ENCODE assay signal across 9 cellular contexts in genomic region chr12:54081581-54082401, GRCh38. TPM values are rescaled to one million over a fixed set of nuclear protein-coding genes. Genes with fewer than 3 reads are reported as not detected.
A peak's percentile ranks its signal among the peaks of the same experiment; 100 is the strongest.
DNase-seq lines count a peak whose midpoint lies in the region; ATAC-seq and TF ChIP-seq lines count a peak whose summit lies in the region.
"Not testable (repeated sequence)": the region's sequence is repeated elsewhere in the genome, so short reads cannot be mapped to it uniquely, and the experiment has no call there.
"Had no signal": no experiment of that assay in that cellular context is flagged by ENCODE, and none has a peak within 500 bp of the region (broad histone marks: within the 10 kb centered on the region; RNA-seq: fewer than 3 reads in every experiment).

No MANE protein-coding gene starts in this region.

- H2AFZ ChIP-seq in MM.1S (ENCODE audit: low read length), result peak overlapping the region; percentile 65; the same call in 1 of the 2 replicates

- CTCF ChIA-PET in CD8-positive, alpha-beta T cell (lab: Charles Lee), result interaction anchor here (0.6 to 1.1 kb wide), 2 partner anchors 73 to 110 kb away, joined by 3 to 4 read pairs; no protein-coding TSS in a partner anchor
- CTCF ChIA-PET in activated CD4-positive, alpha-beta memory T cell treated with anti-CD3 and anti-CD28 coated beads for 36 hours (lab: Charles Lee), result not testable (repeated sequence)

- H3K79me2 ChIP-seq in MM.1S (ENCODE audit: low read length), result not testable (repeated sequence)

- H3K9me3 Mint-ChIP-seq in CD8-positive, alpha-beta T cell; activated CD4-positive, alpha-beta memory T cell treated with anti-CD3 and anti-CD28 coated beads for 36 hours; progenitor cell of endocrine pancreas (ENCODE audit: low read depth); stimulated activated naive CD8-positive, alpha-beta T cell treated with anti-CD3 and anti-CD28 coated beads, Interleukin-15, amount 100 ng/mL, for 72 hours: not testable (repeated sequence)

- POLR2A ChIA-PET in CD8-positive, alpha-beta T cell (lab: Charles Lee), result interaction anchor here (0.7 to 1.1 kb wide), 4 partner anchors 9 to 103 kb away, joined by 3 to 4 read pairs (median 3); partner anchors contain the start of gene HOXC4
- POLR2A ChIA-PET in activated CD4-positive, alpha-beta memory T cell treated with anti-CD3 and anti-CD28 coated beads for 36 hours (lab: Charles Lee), result interaction anchor here (0.7 kb wide), 1 partner anchor 204 kb away, joined by 4 read pairs; no protein-coding TSS in a partner anchor

- peak in 5 of 7 experiments; percentile 6 to 70 (median 28) for DNase-seq in CD8-positive, alpha-beta T cell
- not testable (repeated sequence) for DNase-seq in MM.1S; progenitor cell of endocrine pancreas (ENCODE audit: low spot score, unreplicated experiment)
- DNase-seq in activated CD4-positive, alpha-beta memory T cell treated with anti-CD3 and anti-CD28 coated beads for 36 hours, result peak; percentile 23
- peak; percentile 30 for DNase-seq in activated naive CD4-positive, alpha-beta T cell treated with anti-CD3 and anti-CD28 coated beads, Interleukin-2, amount 50 U/mL, for 16 hours
- DNase-seq in effector CD8-positive, alpha-beta T cell (lab: John Stamatoyannopoulos, UW), result peak; percentile 13
- DNase-seq in left kidney (ENCODE audit: low read depth, low spot score), result peak; percentile 93
- DNase-seq in stimulated activated naive CD8-positive, alpha-beta T cell treated with anti-CD3 and anti-CD28 coated beads, Interleukin-15, amount 100 ng/mL, for 72 hours, result peak; percentile 57 to 58

- TF ChIP-seq CTCF in CD8-positive, alpha-beta T cell (IDR thresholded peaks at IDR 0.05); MM.1S (IDR thresholded peaks at IDR 0.05; ENCODE audit: low read length); progenitor cell of endocrine pancreas (IDR thresholded peaks at IDR 0.05; ENCODE audit: unreplicated experiment): not testable (repeated sequence)

- H3K9me2 ChIP-seq in MM.1S (replicated peaks; ENCODE audit: insufficient read depth, low read length), result not testable (repeated sequence)

- not testable (repeated sequence) for H3K9ac ChIP-seq in MM.1S (ENCODE audit: low read length)

- H3K9me3 ChIP-seq in CD8-positive, alpha-beta T cell (ENCODE audit: low read length); MM.1S (replicated peaks; ENCODE audit: insufficient read depth, low read length): not testable (repeated sequence)

- peak overlapping the region; percentile 81 for H3K4me3 Mint-ChIP-seq in CD8-positive, alpha-beta T cell
- peak overlapping the region; percentile 71 for H3K4me3 Mint-ChIP-seq in activated CD4-positive, alpha-beta memory T cell treated with anti-CD3 and anti-CD28 coated beads for 36 hours
- peak overlapping the region; percentile 78 for H3K4me3 Mint-ChIP-seq in progenitor cell of endocrine pancreas (ENCODE audit: low read depth)
- H3K4me3 Mint-ChIP-seq in stimulated activated naive CD8-positive, alpha-beta T cell treated with anti-CD3 and anti-CD28 coated beads, Interleukin-15, amount 100 ng/mL, for 72 hours, result peak overlapping the region; percentile 90 to 91

- peak overlapping the region; percentile 93 for H3K27ac Mint-ChIP-seq in CD8-positive, alpha-beta T cell
- peak overlapping the region; percentile 57 for H3K27ac Mint-ChIP-seq in activated CD4-positive, alpha-beta memory T cell treated with anti-CD3 and anti-CD28 coated beads for 36 hours
- H3K27ac Mint-ChIP-seq in progenitor cell of endocrine pancreas, result peak overlapping the region; percentile 96
- peak overlapping the region; percentile 95 to 98 for H3K27ac Mint-ChIP-seq in stimulated activated naive CD8-positive, alpha-beta T cell treated with anti-CD3 and anti-CD28 coated beads, Interleukin-15, amount 100 ng/mL, for 72 hours

- H3K36me3 ChIP-seq in CD8-positive, alpha-beta T cell (ENCODE audit: insufficient read depth, low read length); MM.1S (replicated peaks; ENCODE audit: insufficient read depth, low read length): not testable (repeated sequence)

- H3K4me1 Mint-ChIP-seq in CD8-positive, alpha-beta T cell (ENCODE audit: low read depth), result peaks cover 23% of the 10 kb centered on the region
- H3K4me1 Mint-ChIP-seq in activated CD4-positive, alpha-beta memory T cell treated with anti-CD3 and anti-CD28 coated beads for 36 hours (ENCODE audit: low read depth), result peaks cover 20% of the 10 kb centered on the region
- H3K4me1 Mint-ChIP-seq in progenitor cell of endocrine pancreas (ENCODE audit: low read depth), result peaks cover 70% of the 10 kb centered on the region
- H3K4me1 Mint-ChIP-seq in stimulated activated naive CD8-positive, alpha-beta T cell treated with anti-CD3 and anti-CD28 coated beads, Interleukin-15, amount 100 ng/mL, for 72 hours, result peaks cover 53% of the 10 kb centered on the region

- peak overlapping the region; percentile 59; the same call in 1 of the 2 replicates for H3K4me2 ChIP-seq in MM.1S (ENCODE audit: low read depth, low read length)

- not testable (repeated sequence) for H3K27me3 ChIP-seq in CD8-positive, alpha-beta T cell (ENCODE audit: insufficient read depth, low read length); MM.1S (replicated peaks; ENCODE audit: insufficient read depth, low read length)

- H3K4me1 ChIP-seq in CD8-positive, alpha-beta T cell (ENCODE audit: insufficient read depth, low read length); MM.1S (ENCODE audit: low read length): not testable (repeated sequence)

- not testable (repeated sequence) for ATAC-seq in CD8-positive, alpha-beta T cell; stimulated activated naive CD8-positive, alpha-beta T cell treated with anti-CD3 and anti-CD28 coated beads, Interleukin-15, amount 100 ng/mL, for 72 hours

- not testable (repeated sequence) for H3K27me3 Mint-ChIP-seq in CD8-positive, alpha-beta T cell (ENCODE audit: low read depth); progenitor cell of endocrine pancreas; stimulated activated naive CD8-positive, alpha-beta T cell treated with anti-CD3 and anti-CD28 coated beads, Interleukin-15, amount 100 ng/mL, for 72 hours
- H3K27me3 Mint-ChIP-seq in activated CD4-positive, alpha-beta memory T cell treated with anti-CD3 and anti-CD28 coated beads for 36 hours, result peaks cover 21% of the 10 kb centered on the region

- peak overlapping the region; percentile 52 for H3K4me3 ChIP-seq in CD8-positive, alpha-beta T cell (ENCODE audit: low read depth, low read length)
- H3K4me3 ChIP-seq in MM.1S (ENCODE audit: low read length), result peak overlapping the region; percentile 49

- not testable (repeated sequence) for H3K36me3 Mint-ChIP-seq in CD8-positive, alpha-beta T cell; activated CD4-positive, alpha-beta memory T cell treated with anti-CD3 and anti-CD28 coated beads for 36 hours; progenitor cell of endocrine pancreas (ENCODE audit: insufficient read depth)

- H3K27ac ChIP-seq in CD8-positive, alpha-beta T cell (ENCODE audit: low read depth, low read length), result peak overlapping the region; percentile 48
- H3K27ac ChIP-seq in MM.1S (ENCODE audit: low read length), result not testable (repeated sequence)

- intact Hi-C loops in CD8-positive, alpha-beta T cell (cut with DNase I, micrococcal nuclease), result loop anchor here in 1 of 2 experiments (2.0 to 5.0 kb wide), 2 partner anchors 49 to 107 kb away; partner anchors contain the start of genes HOXC5 and SMUG1
- intact Hi-C loops in activated CD4-positive, alpha-beta memory T cell treated with anti-CD3 and anti-CD28 coated beads for 36 hours (cut with micrococcal nuclease), result not testable (repeated sequence)

- not testable (repeated sequence) for H3F3A ChIP-seq in MM.1S (ENCODE audit: insufficient read depth, low read length)

- H4K20me1 ChIP-seq in MM.1S (ENCODE audit: insufficient read depth, low read length), result not testable (repeated sequence)

RNA-seq across cellular contexts. Expression of gene HOXC4, which starts 28.2 kb away (rescaled TPM):
- under 1 TPM; 0.54 to 0.58 TPM for total RNA-seq in CD8-positive, alpha-beta T cell
- total RNA-seq in activated CD4-positive, alpha-beta memory T cell treated with anti-CD3 and anti-CD28 coated beads for 36 hours, result under 1 TPM in 1 of 2 experiments, not detected in 1; 0.17 TPM
- total RNA-seq in progenitor cell of endocrine pancreas, result 19.6 and 19.8 TPM in 2 replicates

RNA-seq across cellular contexts. Expression of gene HOXC5, which starts 48.9 kb away (rescaled TPM):
- not detected for total RNA-seq in CD8-positive, alpha-beta T cell
- total RNA-seq in activated CD4-positive, alpha-beta memory T cell treated with anti-CD3 and anti-CD28 coated beads for 36 hours, result not detected
- total RNA-seq in progenitor cell of endocrine pancreas, result 2.7 and 4.6 TPM in 2 replicates
- total RNA-seq: SJSA1 had no signal

RNA-seq across cellular contexts. Expression of gene HOXC6, which starts 53.6 kb away (rescaled TPM):
- total RNA-seq in CD8-positive, alpha-beta T cell, result not detected
- not detected for total RNA-seq in activated CD4-positive, alpha-beta memory T cell treated with anti-CD3 and anti-CD28 coated beads for 36 hours
- 0.17 and 0.27 TPM in 2 replicates for total RNA-seq in progenitor cell of endocrine pancreas

Comparison
In these comparisons a context has a peak if more than half of its experiments do, and no peak if none do; other contexts are left out.
1. RNA of gene HOXC4, which starts 28.2 kb away (total RNA-seq): 19.6 to 19.8 TPM in progenitor cell of endocrine pancreas; 0.54 to 0.58 TPM in CD8-positive, alpha-beta T cell and 0.17 TPM in activated CD4-positive, alpha-beta memory T cell treated with anti-CD3 and anti-CD28 coated beads for 36 hours; every median in the first group is over 10 times any median in the second.
2. Peak in every context shown above with its lines, with median percentiles within 50 percentile points of each other: H3K27ac Mint-ChIP-seq and H3K4me3 Mint-ChIP-seq.